1 cellular context compared by ENCODE assay signal in genomic region chr17:1995321-1996242, GRCh38.
TF ChIP-seq lines count a peak whose summit lies in the region.

No MANE protein-coding gene starts in this region.

TF ChIP-seq in HepG2, 621 proteins besides CTCF, POLR2A, EP300 and RAD21 (continued from another document):
- TF ChIP-seq CSRNP2 (CRISPR knock-in tag; conservative IDR thresholded peaks at IDR 0.05; ENCODE audit: low read depth) (no peak), ZBTB7B (CRISPR knock-in tag; IDR thresholded peaks at IDR 0.05) (peak; percentile 49; the same call in 1 of the 2 replicates), PAXIP1 (CRISPR knock-in tag; conservative IDR thresholded peaks at IDR 0.05) (peak; percentile 61; the same call in 1 of the 2 replicates), HMGXB4 (CRISPR knock-in tag; IDR thresholded peaks at IDR 0.05; ENCODE audit: borderline replicate concordance in 1 of 2, low read depth in 1 of 2) (peak in 1 of 2 experiments; percentile 57; a peak in 1 of 4 replicates), SMAD1 (CRISPR knock-in tag; IDR thresholded peaks at IDR 0.05; ENCODE audit: borderline replicate concordance, low read depth) (0 out of 2 replicates have a peak, but pooled peaks have one; percentile 51), ZNF574 (CRISPR knock-in tag; IDR thresholded peaks at IDR 0.05) (peak; percentile 13; the same call in 1 of the 2 replicates), MAF1 (CRISPR knock-in tag; IDR thresholded peaks at IDR 0.05; ENCODE audit: borderline replicate concordance) (no peak), SNAPC2 (CRISPR knock-in tag; IDR thresholded peaks at IDR 0.05) (0 out of 2 replicates have a peak, but pooled peaks have one; percentile 10), FOXA1 (IDR thresholded peaks at IDR 0.05) (no peak), FOXA1 (CRISPR knock-in tag; IDR thresholded peaks at IDR 0.05) (0 out of 2 replicates have a peak, but pooled peaks have one; percentile 24), PREB (CRISPR knock-in tag; IDR thresholded peaks at IDR 0.05) (no peak), PBX2 (CRISPR knock-in tag; IDR thresholded peaks at IDR 0.05) (0 out of 2 replicates have a peak, but pooled peaks have one; percentile 30), MTA1 (CRISPR knock-in tag; IDR thresholded peaks at IDR 0.05; ENCODE audit: borderline replicate concordance) (0 out of 2 replicates have a peak, but pooled peaks have one; percentile 32), HOXA3 (CRISPR knock-in tag; IDR thresholded peaks at IDR 0.05) (peak; percentile 30; the same call in 1 of the 2 replicates), ZNF501 (CRISPR knock-in tag; IDR thresholded peaks at IDR 0.05) (no peak), ZGPAT (CRISPR knock-in tag; IDR thresholded peaks at IDR 0.05) (no peak), HDAC2 (CRISPR knock-in tag; IDR thresholded peaks at IDR 0.05) (0 out of 2 replicates have a peak, but pooled peaks have one; percentile 29), GABPA (IDR thresholded peaks at IDR 0.05; ENCODE audit: low read depth, low read length) (peak; percentile 53), GABPA (CRISPR knock-in tag; IDR thresholded peaks at IDR 0.05; ENCODE audit: low read depth) (peak; percentile 75), ZNF790 (CRISPR knock-in tag; IDR thresholded peaks at IDR 0.05; ENCODE audit: borderline replicate concordance) (no peak), ARID4A (CRISPR knock-in tag; IDR thresholded peaks at IDR 0.05; ENCODE audit: borderline replicate concordance) (peak; percentile 62; the same call in 1 of the 2 replicates), TFE3 (CRISPR knock-in tag; IDR thresholded peaks at IDR 0.05) (0 out of 2 replicates have a peak, but pooled peaks have one; percentile 19), ZNF496 (CRISPR knock-in tag; IDR thresholded peaks at IDR 0.05; ENCODE audit: insufficient replicate concordance) (no peak), FOXO1 (CRISPR knock-in tag; IDR thresholded peaks at IDR 0.05) (0 out of 2 replicates have a peak, but pooled peaks have one; percentile 6), TIGD3 (CRISPR knock-in tag; IDR thresholded peaks at IDR 0.05; ENCODE audit: borderline replicate concordance) (no peak), TCF12 (IDR thresholded peaks at IDR 0.05) (no peak), TCF12 (CRISPR knock-in tag; IDR thresholded peaks at IDR 0.05) (no peak), ZSCAN31 (CRISPR knock-in tag; IDR thresholded peaks at IDR 0.05; ENCODE audit: low read depth) (no peak), ZNF264 (CRISPR knock-in tag; IDR thresholded peaks at IDR 0.05) (0 out of 2 replicates have a peak, but pooled peaks have one; percentile 19), KDM5B (CRISPR knock-in tag; IDR thresholded peaks at IDR 0.05; ENCODE audit: borderline replicate concordance) (peak; percentile 41; the same call in 1 of the 2 replicates), KLF12 (CRISPR knock-in tag; IDR thresholded peaks at IDR 0.05; ENCODE audit: borderline replicate concordance) (no peak), SMARCC2 (IDR thresholded peaks at IDR 0.05) (no peak), ATF5 (CRISPR knock-in tag; IDR thresholded peaks at IDR 0.05; ENCODE audit: low read depth) (no peak)
